8 cellular contexts compared by ENCODE assay signal in genomic region chr3:66469220-66469640, GRCh38. TPM values are rescaled to one million over a fixed set of nuclear protein-coding genes. Genes with fewer than 3 reads are reported as not detected.
DNase-seq lines count a peak whose midpoint lies in the region; ATAC-seq and TF ChIP-seq lines count a peak whose summit lies in the region.

No MANE protein-coding gene starts in this region.

- intact Hi-C loops in PC-9 (cut with micrococcal nuclease; ENCODE audit: unreplicated experiment), result no loop called here

- H3K79me2 ChIP-seq in PC-9 (ENCODE audit: low read depth), result no peaks in the 10 kb centered on the region

- H3K36me3 ChIP-seq in PC-9 (ENCODE audit: low read depth) (no peaks in the 10 kb centered on the region), BE2C (no peaks in the 10 kb centered on the region)

- no peak overlapping the region for H3K4me2 ChIP-seq in PC-9

- no peak overlapping the region for H3K27ac ChIP-seq in PC-9

- TF ChIP-seq CTCF in fibroblast of the aortic adventitia (IDR thresholded peaks at IDR 0.05; ENCODE audit: insufficient read depth, low read length), result no peak
- no peak for TF ChIP-seq CTCF in PC-9 (conservative IDR thresholded peaks at IDR 0.05)
- TF ChIP-seq CTCF in BE2C (IDR thresholded peaks at IDR 0.05; ENCODE audit: low read depth, low read length), result no peak

- H3K9me3 ChIP-seq in PC-9 (ENCODE audit: insufficient read depth, low read depth) (no peaks in the 10 kb centered on the region), BE2C (no peaks in the 10 kb centered on the region)

- DNase-seq in fibroblast of the aortic adventitia (ENCODE audit: low read depth) (peak; percentile 38), putamen (ENCODE audit: low spot score) (no peak), SHP77 treated with DMSO at 0.1 percent for 48 hours (lab: John Stamatoyannopoulos, UW) (no peak), PC-9 (no peak), BE2C (no peak)

- H3F3A ChIP-seq in PC-9 (ENCODE audit: insufficient read depth, low read depth), result peaks cover 8% of the 10 kb centered on the region; the same call in 1 of the 2 replicates

- CTCF ChIA-PET in PC-9 (lab: Charles Lee), result no interaction called here

- H3K27me3 ChIP-seq in PC-9 (ENCODE audit: insufficient read depth, low read depth), result no peaks in the 10 kb centered on the region
- H3K27me3 ChIP-seq in BE2C, result no peaks in the 10 kb centered on the region

- POLR2A ChIA-PET in PC-9 (lab: Charles Lee; ENCODE audit: unreplicated experiment), result no interaction called here

- H3K4me1 ChIP-seq in PC-9 (replicated peaks; ENCODE audit: insufficient read depth) (peaks cover 12% of the 10 kb centered on the region), BE2C (no peaks in the 10 kb centered on the region)

- peak; percentile 68 for ATAC-seq in GM18867 (IDR thresholded peaks at IDR 0.05; ENCODE audit: unreplicated experiment)
- peak; percentile 49 for ATAC-seq in GM21717 (IDR thresholded peaks at IDR 0.05; ENCODE audit: unreplicated experiment)
- peak; percentile 49 for ATAC-seq in HG03457 (IDR thresholded peaks at IDR 0.05; ENCODE audit: unreplicated experiment)

- H3K4me3 ChIP-seq in fibroblast of the aortic adventitia (ENCODE audit: low read depth, low read length) (no peak overlapping the region), PC-9 (no peak overlapping the region), BE2C (ENCODE audit: low read depth, low read length) (no peak overlapping the region)

- no peaks in the 10 kb centered on the region for H4K20me1 ChIP-seq in PC-9 (ENCODE audit: insufficient read depth)

- no TSS peak for BruUV-seq in PC-9 (replicated peaks; lab: Mats Ljungman, UMichigan)

- no peaks in the 10 kb centered on the region for H3K9me2 ChIP-seq in PC-9 (ENCODE audit: insufficient read depth)

- no peak overlapping the region for H2AFZ ChIP-seq in PC-9

RNA-seq across cellular contexts. Expression of gene LRIG1, which starts 31.6 kb away (rescaled TPM):
- total RNA-seq in fibroblast of the aortic adventitia (ENCODE audit: low replicate concordance) (3.9 and 26.4 TPM in 2 replicates), PC-9 (2021) (not detected in 2 replicates)
- 2.2 TPM for polyA plus RNA-seq in BE2C (2012; ENCODE audit: insufficient read depth, insufficient read length, low read depth)
